Comparison of ENCODE assay signal across 1 cellular context in genomic region chr1:6694126-6694713, GRCh38.
TF ChIP-seq lines count a peak whose summit lies in the region.

No MANE protein-coding gene starts in this region.

TF ChIP-seq in H1, 55 proteins besides CTCF, POLR2A, EP300 and RAD21:
- TF ChIP-seq RBBP5 (IDR thresholded peaks at IDR 0.05; ENCODE audit: borderline replicate concordance, low read depth, low read length): peak; percentile 80; the same call in 1 of the 2 replicates
- no peak for TF ChIP-seq RNF2 (IDR thresholded peaks at IDR 0.05; ENCODE audit: borderline replicate concordance, low read depth, low read length, missing control alignments, poor library complexity, severe bottlenecking)
- no peak for TF ChIP-seq SRF (IDR thresholded peaks at IDR 0.05; ENCODE audit: low read depth, low read length)
- peak; percentile 85 for TF ChIP-seq ASH2L (IDR thresholded peaks at IDR 0.05; ENCODE audit: low read length)
- TF ChIP-seq MAFK (IDR thresholded peaks at IDR 0.05; ENCODE audit: low read depth, low read length): no peak
- TF ChIP-seq SP1 (IDR thresholded peaks at IDR 0.05; ENCODE audit: low read depth, low read length): peak; percentile 62
- TF ChIP-seq SP2 (IDR thresholded peaks at IDR 0.05; ENCODE audit: low read length): no peak
- TF ChIP-seq, protein P1, sequence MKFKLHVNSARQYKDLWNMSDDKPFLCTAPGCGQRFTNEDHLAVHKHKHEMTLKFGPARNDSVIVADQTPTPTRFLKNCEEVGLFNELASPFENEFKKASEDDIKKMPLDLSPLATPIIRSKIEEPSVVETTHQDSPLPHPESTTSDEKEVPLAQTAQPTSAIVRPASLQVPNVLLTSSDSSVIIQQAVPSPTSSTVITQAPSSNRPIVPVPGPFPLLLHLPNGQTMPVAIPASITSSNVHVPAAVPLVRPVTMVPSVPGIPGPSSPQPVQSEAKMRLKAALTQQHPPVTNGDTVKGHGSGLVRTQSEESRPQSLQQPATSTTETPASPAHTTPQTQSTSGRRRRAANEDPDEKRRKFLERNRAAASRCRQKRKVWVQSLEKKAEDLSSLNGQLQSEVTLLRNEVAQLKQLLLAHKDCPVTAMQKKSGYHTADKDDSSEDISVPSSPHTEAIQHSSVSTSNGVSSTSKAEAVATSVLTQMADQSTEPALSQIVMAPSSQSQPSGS (IDR thresholded peaks at IDR 0.05; ENCODE audit: low read length): no peak
